In the genomic region with DNA sequence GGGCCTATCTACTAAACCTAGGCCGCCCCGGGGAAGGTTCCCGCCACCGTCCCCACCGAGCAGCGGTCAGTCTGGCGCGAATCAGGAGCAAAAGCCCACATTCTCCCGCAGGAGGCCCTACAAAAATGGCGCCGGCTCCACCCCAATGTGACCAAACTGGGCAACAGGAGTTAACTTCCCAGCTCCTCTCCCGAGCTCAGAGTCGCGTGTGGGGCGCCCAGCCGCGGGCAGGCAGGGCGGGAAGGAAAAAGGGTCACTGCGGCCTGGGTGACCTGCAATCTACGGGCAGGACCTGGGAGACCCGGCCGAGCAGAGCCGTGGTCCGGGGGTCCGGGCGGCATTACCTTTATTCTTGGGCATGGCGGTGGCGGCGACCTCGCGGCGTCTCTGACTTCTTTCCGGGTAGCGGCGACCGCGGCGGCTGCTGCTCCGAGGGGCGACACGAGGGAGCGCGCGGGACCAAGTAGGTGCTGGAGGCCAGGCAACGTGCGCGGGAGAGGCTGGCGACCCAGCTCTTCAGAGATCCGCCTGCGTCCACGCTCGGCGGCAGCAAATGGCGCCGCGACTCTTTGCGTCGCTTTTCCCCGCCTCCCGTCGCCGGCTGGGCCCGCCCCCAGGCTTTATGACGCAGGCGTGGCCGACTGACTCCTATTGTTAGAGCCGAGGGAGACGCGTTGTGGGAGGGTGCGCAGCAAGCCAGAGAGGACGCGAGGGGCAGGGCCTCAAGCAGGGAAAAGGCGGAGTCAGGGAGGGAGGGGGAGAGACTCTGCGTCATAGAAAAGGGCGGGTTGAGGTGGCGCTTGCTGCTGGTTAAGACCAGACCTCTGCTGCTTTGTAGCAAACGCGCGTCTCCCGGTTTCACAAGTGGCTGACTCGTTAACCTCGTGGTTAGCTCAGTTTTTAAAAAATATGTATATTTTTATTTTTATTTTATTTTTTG, we compare ENCODE assay signal across 8 cellular contexts. TPM values are rescaled to one million over a fixed set of nuclear protein-coding genes. Genes with fewer than 3 reads are reported as not detected.
A peak's percentile ranks its signal among the peaks of the same experiment; 100 is the strongest.
DNase-seq lines count a peak whose midpoint lies in the region; ATAC-seq and TF ChIP-seq lines count a peak whose summit lies in the region.

A gene with protein sequence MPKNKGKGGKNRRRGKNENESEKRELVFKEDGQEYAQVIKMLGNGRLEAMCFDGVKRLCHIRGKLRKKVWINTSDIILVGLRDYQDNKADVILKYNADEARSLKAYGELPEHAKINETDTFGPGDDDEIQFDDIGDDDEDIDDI (minus strand): TSS at position 558 of the 940 bp plus-strand sequence. CDS start 198 bp downstream, at position 360.

- no peaks in the 10 kb centered on the region for H3K27me3 ChIP-seq in CD8-positive, alpha-beta T cell (ENCODE audit: insufficient read depth, low read length)
- H3K27me3 ChIP-seq in lung (ENCODE audit: control insufficient read depth, insufficient read depth): no peaks in the 10 kb centered on the region

- peak within 1 kb of the TSS; percentile 89 for H3K27ac Mint-ChIP-seq in CD8-positive, alpha-beta T cell

- CTCF ChIA-PET in CD8-positive, alpha-beta T cell (lab: Charles Lee): no interaction called here

- intact Hi-C loops in CD8-positive, alpha-beta T cell (cut with DNase I, micrococcal nuclease): loop anchor here (2.0 to 10.0 kb wide), 5 partner anchors 111 to 1157 kb away; partner anchors contain the start of genes BCLAF3 (in 2 of the 2), PHKA2 (in 1 of the 2) and RPS6KA3 (in 1 of the 2)

- peak within 1 kb of the TSS; percentile 85 for H3K4me3 Mint-ChIP-seq in CD8-positive, alpha-beta T cell

- peaks cover 15% of the 10 kb centered on the region for H3K4me1 ChIP-seq in CD8-positive, alpha-beta T cell (ENCODE audit: insufficient read depth, low read length)
- peaks cover 0 to 2% of the 10 kb centered on the region in 2 donors for H3K4me1 ChIP-seq in lung (ENCODE audit: control insufficient read depth in 2 of 2, insufficient read depth in 2 of 2, low read length in 2 of 2)

- no peaks in the 10 kb centered on the region for H3K36me3 ChIP-seq in CD8-positive, alpha-beta T cell (ENCODE audit: insufficient read depth, low read length)
- peaks cover 0 to 6% of the 10 kb centered on the region in 2 donors for H3K36me3 ChIP-seq in lung (ENCODE audit: control insufficient read depth in 2 of 2, insufficient read depth in 2 of 2, low read length in 2 of 2)

- peak within 1 kb of the TSS; percentile 73 for H3K4me3 ChIP-seq in CD8-positive, alpha-beta T cell (ENCODE audit: low read depth, low read length)
- peak within 1 kb of the TSS; percentile 93 for H3K4me3 ChIP-seq in lung

- POLR2A ChIA-PET in CD8-positive, alpha-beta T cell (lab: Charles Lee): interaction anchor here (0.7 to 1.0 kb wide), 2 partner anchors 39 to 465 kb away, joined by 3 read pairs; no protein-coding TSS in a partner anchor

- H3K9me3 ChIP-seq in CD8-positive, alpha-beta T cell (ENCODE audit: low read length): no peaks in the 10 kb centered on the region
- H3K9me3 ChIP-seq in lung (ENCODE audit: control insufficient read depth in 2 of 2, insufficient read depth in 1 of 2, low read length in 1 of 2): no peaks in the 10 kb centered on the region

- TF ChIP-seq CTCF in CD8-positive, alpha-beta T cell (IDR thresholded peaks at IDR 0.05): no peak
- no peak for TF ChIP-seq CTCF in lung (IDR thresholded peaks at IDR 0.05; ENCODE audit: control extremely low read depth, extremely low read depth)

- peak within 1 kb of the TSS; percentile 79 for H3K27ac ChIP-seq in CD8-positive, alpha-beta T cell (ENCODE audit: low read depth, low read length)
- peak within 1 kb of the TSS; percentile 94 to 99 for H3K27ac ChIP-seq in lung (ENCODE audit: low read depth in 1 of 2, low read length in 1 of 2)

- H3K36me3 Mint-ChIP-seq in CD8-positive, alpha-beta T cell: peaks cover 15% of the 10 kb centered on the region

- peak; percentile 88 to 99 (median 93) for DNase-seq in CD8-positive, alpha-beta T cell
- peak; percentile 76 for DNase-seq in HS-27A (ENCODE audit: low read depth)
- DNase-seq in NK-92 (lab: John Stamatoyannopoulos, UW; ENCODE audit: unreplicated experiment): peak; percentile 60
- DNase-seq in activated CD8-positive, alpha-beta memory T cell treated with anti-CD3 and anti-CD28 coated beads for 1 hour (ENCODE audit: extremely low read depth in 1 of 2, low read depth in 1 of 2): peak; percentile 86 to 95
- peak; percentile 98 for DNase-seq in effector CD4-positive, alpha-beta T cell
- peak; percentile 100 for DNase-seq in lung (ENCODE audit: low spot score)
- peak; percentile 79 to 90 (median 90) for DNase-seq in stimulated activated CD4-positive, alpha-beta T cell treated with anti-CD3 and anti-CD28 coated beads, TNF-alpha, amount 100 ng/mL, for 4 hours (ENCODE audit: low read depth in 3 of 3)

- 1 to 2% methylated on average over 53 to 81 of the region's 82 CpGs for WGBS in lung, 2 donors

- peak; percentile 98 for ATAC-seq in CD8-positive, alpha-beta T cell
- peak; percentile 99 for ATAC-seq in GM19467 (IDR thresholded peaks at IDR 0.05; ENCODE audit: unreplicated experiment)
- peak; percentile 99 for ATAC-seq in lung (ENCODE audit: insufficient read depth, low FRiP score)

- no peaks in the 10 kb centered on the region for H3K9me3 Mint-ChIP-seq in CD8-positive, alpha-beta T cell

- peaks cover 26% of the 10 kb centered on the region for H3K4me1 Mint-ChIP-seq in CD8-positive, alpha-beta T cell (ENCODE audit: low read depth)

- H3K27me3 Mint-ChIP-seq in CD8-positive, alpha-beta T cell (ENCODE audit: low read depth): no peaks in the 10 kb centered on the region

RNA-seq across cellular contexts. Expression of the gene that starts here (rescaled TPM):
- total RNA-seq in CD8-positive, alpha-beta T cell: 10 to 100 TPM; 71.7 to 73.3 TPM
- 100 to 1,000 TPM in 1 of 2 donors, 10 to 100 TPM in 1; 56.4 to 104 TPM for total RNA-seq in lung
- polyA plus RNA-seq in lung: 10 to 100 TPM; 37.3 to 39.2 TPM

Comparison
In these comparisons a context has a peak if more than half of its experiments do, and no peak if none do; other contexts are left out.
1. Peak in every context shown above with its lines: DNase-seq, ATAC-seq, H3K4me3 ChIP-seq and H3K27ac ChIP-seq.